ENCODE assay signal across 8 cellular contexts in the genomic region with DNA sequence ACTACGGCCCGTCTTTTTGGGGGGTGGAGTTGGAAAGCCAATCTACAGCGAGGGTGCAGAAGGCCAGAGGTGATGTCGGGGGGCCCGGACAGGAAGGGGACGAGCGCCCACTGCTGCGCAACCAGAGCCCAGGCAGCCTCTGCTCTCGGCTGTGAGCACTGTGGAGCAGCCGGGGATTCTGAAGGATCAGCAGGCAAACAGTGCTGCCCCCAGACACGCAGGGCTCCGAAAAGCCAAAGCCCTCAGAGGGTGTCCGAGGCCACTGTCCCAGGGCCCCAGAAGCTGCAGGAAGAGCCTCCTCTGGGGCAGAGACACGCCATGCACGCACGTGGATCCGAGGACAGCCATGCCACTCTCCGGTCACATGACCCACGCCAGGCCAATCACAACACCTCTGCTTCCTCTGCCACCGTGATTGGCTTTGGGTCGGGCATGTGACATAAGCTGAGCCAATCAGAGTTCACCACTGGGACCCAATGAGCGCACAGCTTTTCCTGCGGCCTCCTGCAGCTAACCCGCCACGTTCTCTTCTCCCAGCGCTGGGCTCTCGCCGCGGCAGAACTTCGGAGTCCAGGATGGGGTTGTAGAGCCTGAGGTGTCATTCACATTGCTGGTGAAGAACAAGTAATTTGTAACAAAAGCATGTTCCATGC. TPM values are rescaled to one million over a fixed set of nuclear protein-coding genes. Genes with fewer than 3 reads are reported as not detected.
DNase-seq lines count a peak whose midpoint lies in the region; TF ChIP-seq lines count a peak whose summit lies in the region.

No MANE protein-coding gene starts in this region.

- H3K36me3 Mint-ChIP-seq in activated naive CD8-positive, alpha-beta T cell treated with anti-CD3 and anti-CD28 coated beads for 36 hours, result no peaks in the 10 kb centered on the region

- DNase-seq in Daoy (ENCODE audit: low read depth), result peak; percentile 40
- DNase-seq in NCI-H1048 (lab: John Stamatoyannopoulos, UW), result peak; percentile 93
- peak; percentile 98 for DNase-seq in choroid plexus epithelial cell (ENCODE audit: low read depth)
- peak; percentile 69 for DNase-seq in middle frontal gyrus (ENCODE audit: extremely low spot score, low spot score)
- no peak for DNase-seq in DMS79 (lab: John Stamatoyannopoulos, UW)
- no peak for DNase-seq in NCI-H1694 treated with DMSO at 0.1 percent for 48 hours (lab: John Stamatoyannopoulos, UW)
- DNase-seq in ACHN, result no peak
- no peak for DNase-seq in activated naive CD8-positive, alpha-beta T cell treated with anti-CD3 and anti-CD28 coated beads for 36 hours

- H3K27ac Mint-ChIP-seq in activated naive CD8-positive, alpha-beta T cell treated with anti-CD3 and anti-CD28 coated beads for 36 hours, result no peak overlapping the region

- in situ Hi-C loops in ACHN (cut with HindIII; ENCODE audit: low pct_ligation_motif_present, low pct_unique_long_range_greater_than_20kb, low sequenced_read_pairs), result no loop called here

- no peaks in the 10 kb centered on the region for H3K4me1 Mint-ChIP-seq in activated naive CD8-positive, alpha-beta T cell treated with anti-CD3 and anti-CD28 coated beads for 36 hours

- no peaks in the 10 kb centered on the region for H3K27me3 Mint-ChIP-seq in activated naive CD8-positive, alpha-beta T cell treated with anti-CD3 and anti-CD28 coated beads for 36 hours

- H3K4me3 ChIP-seq in choroid plexus epithelial cell (ENCODE audit: low read depth, low read length), result peak overlapping the region; percentile 55

- H3K9me3 Mint-ChIP-seq in activated naive CD8-positive, alpha-beta T cell treated with anti-CD3 and anti-CD28 coated beads for 36 hours, result no peaks in the 10 kb centered on the region

- no peak overlapping the region for H3K4me3 Mint-ChIP-seq in activated naive CD8-positive, alpha-beta T cell treated with anti-CD3 and anti-CD28 coated beads for 36 hours

- TF ChIP-seq CTCF in choroid plexus epithelial cell (conservative IDR thresholded peaks at IDR 0.05; ENCODE audit: low read depth, low read length), result peak; percentile 78

RNA-seq across cellular contexts. Expression of gene ACTG1, which starts 40.7 kb away (rescaled TPM):
- total RNA-seq in Daoy (2014; rRNA removed; shearing (Covaris generic)), result 5,410 and 5,454 TPM in 2 replicates
- 1,000 to 10,000 TPM; 4,989 to 4,998 TPM for total RNA-seq in activated naive CD8-positive, alpha-beta T cell treated with anti-CD3 and anti-CD28 coated beads for 36 hours

RNA-seq across cellular contexts. Expression of gene FSCN2, which starts 56.2 kb away (rescaled TPM):
- 0.17 TPM in 1 of 2 replicates, not detected in the other for total RNA-seq in Daoy (2014; rRNA removed; shearing (Covaris generic))
- total RNA-seq in activated naive CD8-positive, alpha-beta T cell treated with anti-CD3 and anti-CD28 coated beads for 36 hours, result under 1 TPM; 0.29 to 0.36 TPM

Comparison
In these comparisons a context has a peak if more than half of its experiments do, and no peak if none do; other contexts are left out.
1. DNase-seq: peak in Daoy (single experiment), NCI-H1048 (single experiment), choroid plexus epithelial cell (single experiment) and middle frontal gyrus (single experiment); none in DMS79 (single experiment), NCI-H1694 treated with DMSO at 0.1 percent for 48 hours (single experiment), ACHN (single experiment) and activated naive CD8-positive, alpha-beta T cell treated with anti-CD3 and anti-CD28 coated beads for 36 hours (single experiment).